29 cellular contexts compared by ENCODE assay signal in the genomic region with DNA sequence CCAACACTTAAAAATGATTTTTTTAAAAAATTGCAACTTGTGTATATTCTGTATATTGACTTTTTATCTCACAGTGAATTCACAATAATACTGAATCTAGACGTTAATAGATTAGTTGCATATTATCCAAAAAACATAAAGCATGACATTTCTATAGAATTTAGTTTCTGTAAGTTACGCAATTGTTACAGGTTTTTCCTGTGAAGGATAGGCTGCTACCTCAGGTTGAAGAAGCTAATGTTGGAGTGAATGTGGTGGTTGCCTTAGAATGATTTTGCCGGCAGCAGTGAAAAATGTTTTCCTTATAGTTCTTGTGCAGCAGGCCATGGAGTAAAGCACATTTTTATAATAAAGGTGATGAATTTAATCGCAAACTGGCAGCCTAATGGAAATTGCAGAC.
"Had no signal": no experiment of that assay in that cellular context is flagged by ENCODE, and none has a peak within 500 bp of the region (broad histone marks: within the 10 kb centered on the region; RNA-seq: fewer than 3 reads in every experiment).

No MANE protein-coding gene starts in this region.

- H3K4me2 ChIP-seq: smooth muscle cell had no signal

- H3K9me3 Mint-ChIP-seq: mesothelial cell of epicardium; natural killer cell treated with Interleukin-12 subunit alpha and Interleukin-12 subunit beta and Interleukin-15 and Interleukin-18, amount 100 ng/mL, for 72 hours; neural crest cell; stimulated activated naive CD8-positive, alpha-beta T cell treated with anti-CD3 and anti-CD28 coated beads, Interleukin-15, amount 100 ng/mL, for 72 hours had no signal

- ATAC-seq: esophagus mucosa; gastroesophageal sphincter; heart right ventricle; mucosa of descending colon; natural killer cell treated with Interleukin-12 subunit alpha and Interleukin-12 subunit beta and Interleukin-15 and Interleukin-18, amount 100 ng/mL, for 72 hours; pancreas; sciatic nerve; stimulated activated naive CD8-positive, alpha-beta T cell treated with anti-CD3 and anti-CD28 coated beads, Interleukin-15, amount 100 ng/mL, for 72 hours had no signal

- H3K9me3 ChIP-seq: gastroesophageal sphincter, heart right ventricle, mucosa of descending colon, neutrophil, pancreas, suprapubic skin, transverse colon, vagina had no signal

- H3K27ac ChIP-seq: epithelial cell of prostate, gastroesophageal sphincter, neutrophil, pancreas, suprapubic skin, transverse colon, vagina had no signal

- H3K27me3 Mint-ChIP-seq: naive B cell; natural killer cell treated with Interleukin-12 subunit alpha and Interleukin-12 subunit beta and Interleukin-15 and Interleukin-18, amount 100 ng/mL, for 72 hours; stimulated activated naive CD8-positive, alpha-beta T cell treated with anti-CD3 and anti-CD28 coated beads, Interleukin-15, amount 100 ng/mL, for 72 hours had no signal

- DNase-seq: effector CD8-positive, alpha-beta T cell; endodermal cell; foreskin fibroblast; heart right ventricle; hippocampal formation; islet precursor cell; mesenchymal stem cell; mucosa of descending colon; naive B cell; pancreas; stimulated activated CD4-positive, alpha-beta T cell treated with anti-CD3 and anti-CD28 coated beads, Interleukin-12 subunit alpha, Interleukin-12 subunit beta, amount 100 ng/mL, for 4 hours; stimulated activated CD4-positive, alpha-beta T cell treated with anti-CD3 and anti-CD28 coated beads, Interleukin-1b, Interleukin-23, amount 100 ng/mL, for 48 hours; stimulated activated CD4-positive, alpha-beta T cell treated with anti-CD3 and anti-CD28 coated beads, Interleukin-4, amount 100 ng/mL, for 1 hour; stimulated activated CD8-positive, alpha-beta memory T cell treated with anti-CD3 and anti-CD28 coated beads, Interleukin-4, amount 100 ng/mL, for 48 hours; stimulated activated naive CD4-positive, alpha-beta T cell; stimulated activated naive CD8-positive, alpha-beta T cell treated with anti-CD3 and anti-CD28 coated beads, Interleukin-15, amount 100 ng/mL, for 72 hours; transverse colon had no signal

- H3K4me3 ChIP-seq: gastroesophageal sphincter, heart right ventricle, lung, mucosa of descending colon, pancreas, smooth muscle cell, suprapubic skin, transverse colon, vagina had no signal

- H3K27me3 ChIP-seq: gastroesophageal sphincter, heart right ventricle, neutrophil, pancreas, suprapubic skin, vagina had no signal

- H3K36me3 ChIP-seq: gastroesophageal sphincter, heart right ventricle, neutrophil, pancreas, suprapubic skin, transverse colon, vagina had no signal

- H3K27ac Mint-ChIP-seq: endodermal cell; mesothelial cell of epicardium; natural killer cell treated with Interleukin-12 subunit alpha and Interleukin-12 subunit beta and Interleukin-15 and Interleukin-18, amount 100 ng/mL, for 72 hours; stimulated activated naive CD8-positive, alpha-beta T cell treated with anti-CD3 and anti-CD28 coated beads, Interleukin-15, amount 100 ng/mL, for 72 hours had no signal

- H3K36me3 Mint-ChIP-seq: mesothelial cell of epicardium; natural killer cell treated with Interleukin-12 subunit alpha and Interleukin-12 subunit beta and Interleukin-15 and Interleukin-18, amount 100 ng/mL, for 72 hours had no signal

- H3K4me3 Mint-ChIP-seq: endodermal cell; mesothelial cell of epicardium; naive B cell; natural killer cell treated with Interleukin-12 subunit alpha and Interleukin-12 subunit beta and Interleukin-15 and Interleukin-18, amount 100 ng/mL, for 72 hours; neural crest cell; stimulated activated naive CD8-positive, alpha-beta T cell treated with anti-CD3 and anti-CD28 coated beads, Interleukin-15, amount 100 ng/mL, for 72 hours had no signal
